In the genomic region with DNA sequence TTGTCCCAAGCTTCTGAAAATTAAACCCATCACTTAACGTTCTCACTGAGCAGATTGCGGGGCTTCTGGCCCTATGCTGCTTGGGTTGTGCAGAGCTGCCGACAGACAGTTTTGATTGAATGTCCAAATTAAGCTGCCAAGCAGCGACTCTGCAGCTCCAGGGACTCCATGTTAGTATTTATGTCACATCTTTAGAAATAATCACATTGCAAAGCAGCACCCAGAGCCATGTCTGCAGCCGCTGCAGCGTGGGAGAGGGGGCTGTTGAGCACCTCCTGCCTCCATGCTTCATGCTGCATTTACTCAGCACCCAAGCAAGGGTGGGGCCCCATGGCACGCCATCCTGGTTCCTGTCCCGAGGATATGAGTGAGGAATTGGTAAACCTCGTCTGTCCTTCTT, we compare ENCODE assay signal across 1 cellular context.
A peak's percentile ranks its signal among the peaks of the same experiment; 100 is the strongest.
TF ChIP-seq lines count a peak whose summit lies in the region.

No MANE protein-coding gene starts in this region.

TF ChIP-seq in GM12878, 131 proteins besides CTCF, POLR2A, EP300 and RAD21:
- TF ChIP-seq, protein P1, sequence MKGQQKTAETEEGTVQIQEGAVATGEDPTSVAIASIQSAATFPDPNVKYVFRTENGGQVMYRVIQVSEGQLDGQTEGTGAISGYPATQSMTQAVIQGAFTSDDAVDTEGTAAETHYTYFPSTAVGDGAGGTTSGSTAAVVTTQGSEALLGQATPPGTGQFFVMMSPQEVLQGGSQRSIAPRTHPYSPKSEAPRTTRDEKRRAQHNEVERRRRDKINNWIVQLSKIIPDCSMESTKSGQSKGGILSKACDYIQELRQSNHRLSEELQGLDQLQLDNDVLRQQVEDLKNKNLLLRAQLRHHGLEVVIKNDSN (IDR thresholded peaks at IDR 0.05; ENCODE audit: borderline replicate concordance, extremely low read length, insufficient read depth, low read depth, low read length) = no peak
- TF ChIP-seq, protein P2, sequence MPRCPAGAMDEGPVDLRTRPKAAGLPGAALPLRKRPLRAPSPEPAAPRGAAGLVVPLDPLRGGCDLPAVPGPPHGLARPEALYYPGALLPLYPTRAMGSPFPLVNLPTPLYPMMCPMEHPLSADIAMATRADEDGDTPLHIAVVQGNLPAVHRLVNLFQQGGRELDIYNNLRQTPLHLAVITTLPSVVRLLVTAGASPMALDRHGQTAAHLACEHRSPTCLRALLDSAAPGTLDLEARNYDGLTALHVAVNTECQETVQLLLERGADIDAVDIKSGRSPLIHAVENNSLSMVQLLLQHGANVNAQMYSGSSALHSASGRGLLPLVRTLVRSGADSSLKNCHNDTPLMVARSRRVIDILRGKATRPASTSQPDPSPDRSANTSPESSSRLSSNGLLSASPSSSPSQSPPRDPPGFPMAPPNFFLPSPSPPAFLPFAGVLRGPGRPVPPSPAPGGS (IDR thresholded peaks at IDR 0.05; ENCODE audit: borderline replicate concordance, insufficient read depth, low read depth, low read length, poor library complexity, severe bottlenecking) = peak; percentile 27
- TF ChIP-seq SMAD1 (IDR thresholded peaks at IDR 0.05; ENCODE audit: low read depth, partially characterized antibody) (no peak), MTA2 (IDR thresholded peaks at IDR 0.05; ENCODE audit: low read depth) (no peak)
- TF ChIP-seq, protein P3, sequence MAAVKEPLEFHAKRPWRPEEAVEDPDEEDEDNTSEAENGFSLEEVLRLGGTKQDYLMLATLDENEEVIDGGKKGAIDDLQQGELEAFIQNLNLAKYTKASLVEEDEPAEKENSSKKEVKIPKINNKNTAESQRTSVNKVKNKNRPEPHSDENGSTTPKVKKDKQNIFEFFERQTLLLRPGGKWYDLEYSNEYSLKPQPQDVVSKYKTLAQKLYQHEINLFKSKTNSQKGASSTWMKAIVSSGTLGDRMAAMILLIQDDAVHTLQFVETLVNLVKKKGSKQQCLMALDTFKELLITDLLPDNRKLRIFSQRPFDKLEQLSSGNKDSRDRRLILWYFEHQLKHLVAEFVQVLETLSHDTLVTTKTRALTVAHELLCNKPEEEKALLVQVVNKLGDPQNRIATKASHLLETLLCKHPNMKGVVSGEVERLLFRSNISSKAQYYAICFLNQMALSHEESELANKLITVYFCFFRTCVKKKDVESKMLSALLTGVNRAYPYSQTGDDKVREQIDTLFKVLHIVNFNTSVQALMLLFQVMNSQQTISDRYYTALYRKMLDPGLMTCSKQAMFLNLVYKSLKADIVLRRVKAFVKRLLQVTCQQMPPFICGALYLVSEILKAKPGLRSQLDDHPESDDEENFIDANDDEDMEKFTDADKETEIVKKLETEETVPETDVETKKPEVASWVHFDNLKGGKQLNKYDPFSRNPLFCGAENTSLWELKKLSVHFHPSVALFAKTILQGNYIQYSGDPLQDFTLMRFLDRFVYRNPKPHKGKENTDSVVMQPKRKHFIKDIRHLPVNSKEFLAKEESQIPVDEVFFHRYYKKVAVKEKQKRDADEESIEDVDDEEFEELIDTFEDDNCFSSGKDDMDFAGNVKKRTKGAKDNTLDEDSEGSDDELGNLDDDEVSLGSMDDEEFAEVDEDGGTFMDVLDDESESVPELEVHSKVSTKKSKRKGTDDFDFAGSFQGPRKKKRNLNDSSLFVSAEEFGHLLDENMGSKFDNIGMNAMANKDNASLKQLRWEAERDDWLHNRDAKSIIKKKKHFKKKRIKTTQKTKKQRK (IDR thresholded peaks at IDR 0.05; ENCODE audit: low read depth, low read length) = no peak
TF ChIP-seq in GM12878: peak in this region for 1.
